In genomic region chr20:18729426-18729825, GRCh38 we compare ENCODE assay signal across 17 cellular contexts.
"Had no signal": no experiment of that assay in that cellular context is flagged by ENCODE, and none has a peak within 500 bp of the region (broad histone marks: within the 10 kb centered on the region; RNA-seq: fewer than 3 reads in every experiment).

No MANE protein-coding gene starts in this region.

- FAIRE-seq: colon, keratinocyte had no signal

- H3K9me3 ChIP-seq: body of pancreas, lower lobe of right lung, transverse colon, vagina had no signal

- H3K27me3 ChIP-seq: body of pancreas, transverse colon, vagina had no signal

- H3K4me1 Mint-ChIP-seq: nephron had no signal

- H3K4me3 Mint-ChIP-seq: nephron; stimulated activated naive CD8-positive, alpha-beta T cell treated with anti-CD3 and anti-CD28 coated beads, Interleukin-15, Interleukin-2, amounts not matched to agents 100 ng/mL and 50 ng/mL, for 24 hours; T-helper 1 cell treated with Interleukin-12 subunit alpha and Interleukin-12 subunit beta and Interleukin-4 antibody, amounts not matched to agents 30 μg/mL and 1 μg/mL, for 36 hours had no signal

- H3K27me3 Mint-ChIP-seq: stimulated activated naive CD8-positive, alpha-beta T cell treated with anti-CD3 and anti-CD28 coated beads, Interleukin-15, Interleukin-2, amounts not matched to agents 100 ng/mL and 50 ng/mL, for 24 hours had no signal

- DNase-seq: activated CD4-positive, alpha-beta T cell treated with anti-CD3 and anti-CD28 coated beads for 1 hour; activated naive CD4-positive, alpha-beta T cell treated with Interleukin-2 at 50 U/mL for 16 hours; activated T-cell treated with anti-CD3 and anti-CD28 coated beads for 4 hours; body of pancreas; foreskin melanocyte; lower lobe of right lung; retina; stimulated activated CD4-positive, alpha-beta T cell treated with anti-CD3 and anti-CD28 coated beads, Interleukin-12 subunit alpha, Interleukin-12 subunit beta, amount 100 ng/mL, for 4 hours; stimulated activated CD4-positive, alpha-beta T cell treated with anti-CD3 and anti-CD28 coated beads, Interleukin-1b, Interleukin-23, amount 100 ng/mL, for 48 hours; transverse colon had no signal

- H3K27ac ChIP-seq: body of pancreas, lower lobe of right lung, transverse colon, vagina had no signal

- H3K36me3 ChIP-seq: lower lobe of right lung, transverse colon, vagina had no signal

- ATAC-seq: body of pancreas, lower lobe of right lung had no signal

- H3K4me1 ChIP-seq: lower lobe of right lung had no signal

- H3K27ac Mint-ChIP-seq: activated T-helper 2 cell treated with anti-CD3 and anti-CD28 coated beads, Interferon-gamma antibody, Interleukin-2, Interleukin-4, amounts not matched to agents 10 μg/mL and 5 μg/mL and 100 μg/mL, durations not matched to agents 14 hours and 24 hours and 36 hours; nephron; stimulated activated naive CD8-positive, alpha-beta T cell treated with anti-CD3 and anti-CD28 coated beads, Interleukin-15, Interleukin-2, amounts not matched to agents 100 ng/mL and 50 ng/mL, for 24 hours; T-helper 1 cell treated with Interleukin-12 subunit alpha and Interleukin-12 subunit beta and Interleukin-4 antibody, amounts not matched to agents 30 μg/mL and 1 μg/mL, for 36 hours had no signal

- H3K4me3 ChIP-seq: body of pancreas, lower lobe of right lung, transverse colon, vagina had no signal

- H3K9me3 Mint-ChIP-seq: activated T-helper 2 cell treated with anti-CD3 and anti-CD28 coated beads, Interferon-gamma antibody, Interleukin-2, Interleukin-4, amounts not matched to agents 10 μg/mL and 5 μg/mL and 100 μg/mL, durations not matched to agents 14 hours and 24 hours and 36 hours; nephron; stimulated activated naive CD8-positive, alpha-beta T cell treated with anti-CD3 and anti-CD28 coated beads, Interleukin-15, Interleukin-2, amounts not matched to agents 100 ng/mL and 50 ng/mL, for 24 hours; T-helper 1 cell treated with Interleukin-12 subunit alpha and Interleukin-12 subunit beta and Interleukin-4 antibody, amounts not matched to agents 30 μg/mL and 1 μg/mL, for 36 hours had no signal
